ENCODE assay signal across 27 cellular contexts in the genomic region with DNA sequence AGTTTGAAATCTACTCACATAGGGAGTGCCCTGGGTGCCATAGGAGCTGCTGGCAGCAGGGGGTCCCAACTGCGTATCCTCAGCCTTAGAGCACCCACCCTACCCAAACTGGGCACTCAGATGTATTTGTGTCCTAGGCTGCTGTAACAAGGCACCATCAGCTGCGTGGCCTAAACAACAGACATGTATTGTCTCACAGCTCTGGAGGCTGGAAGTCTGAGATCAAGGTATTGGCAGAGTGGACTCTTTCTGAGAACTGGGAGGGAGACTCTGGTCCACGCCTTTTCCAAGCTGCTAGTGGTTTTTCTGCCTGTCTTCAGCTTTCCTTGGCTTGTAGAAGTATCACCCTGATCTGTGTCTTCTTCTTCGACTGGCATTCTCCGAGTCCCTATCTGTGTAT.
A peak's percentile ranks its signal among the peaks of the same experiment; 100 is the strongest.
DNase-seq lines count a peak whose midpoint lies in the region; ATAC-seq, FAIRE-seq and TF ChIP-seq lines count a peak whose summit lies in the region.
"Had no signal": no experiment of that assay in that cellular context is flagged by ENCODE, and none has a peak within 500 bp of the region (broad histone marks: within the 10 kb centered on the region; RNA-seq: fewer than 3 reads in every experiment).

No MANE protein-coding gene starts in this region.

- peak; percentile 33 for ATAC-seq in stimulated activated naive CD8-positive, alpha-beta T cell treated with anti-CD3 and anti-CD28 coated beads, Interleukin-15, amount 100 ng/mL, for 72 hours
- no peak for ATAC-seq in stimulated activated naive CD8-positive, alpha-beta T cell treated with anti-CD3 and anti-CD28 coated beads, Interleukin-15, Interleukin-2, amounts not matched to agents 100 U/mL and 50 U/mL, for 24 hours
- ATAC-seq: A549; activated CD8-positive, alpha-beta memory T cell treated with anti-CD3 and anti-CD28 coated beads, Interleukin-2, amount 10 ng/mL, durations not matched to agents 7 days and 5 days; natural killer cell; WTC11 had no signal

- intact Hi-C loops in kidney (cut with DNase I) (no loop called here), adrenal gland (cut with DNase I) (no loop called here)

- no peak for DNase-seq in stimulated activated naive CD8-positive, alpha-beta T cell treated with anti-CD3 and anti-CD28 coated beads, Interleukin-15, amount 100 ng/mL, for 72 hours
- DNase-seq in stimulated activated naive CD8-positive, alpha-beta T cell treated with anti-CD3 and anti-CD28 coated beads, Interleukin-15, Interleukin-2, amounts not matched to agents 100 U/mL and 50 U/mL, for 24 hours: no peak
- DNase-seq in kidney: peak; percentile 19
- DNase-seq in dermis blood vessel endothelial cell: no peak
- no peak for DNase-seq in NCI-H2081 treated with DMSO at 0.1 percent for 48 hours (lab: John Stamatoyannopoulos, UW)
- DNase-seq in adrenal gland: no peak
- no peak for DNase-seq in activated CD4-positive, alpha-beta T cell treated with anti-CD3 and anti-CD28 coated beads, Interleukin-2, amount 50 U/mL, for 4 hours
- DNase-seq: activated CD4-positive, alpha-beta T cell treated with anti-CD3 and anti-CD28 coated beads, Interleukin-2, amount 10 ng/mL, durations not matched to agents 7 days and 5 days; activated CD8-positive, alpha-beta memory T cell treated with anti-CD3 and anti-CD28 coated beads, Interleukin-2, amount 10 ng/mL, durations not matched to agents 7 days and 5 days; activated naive CD4-positive, alpha-beta T cell; activated T-cell treated with anti-CD3 and anti-CD28 coated beads, Interleukin-2, amount 50 U/mL, for 48 hours; CD8-positive, alpha-beta memory T cell; glutamatergic neuron; H7; natural killer cell; NCI-H2171 treated with DMSO at 0.1 percent for 48 hours; NCI-H510A treated with DMSO at 0.1 percent for 48 hours; SHP77 treated with DMSO at 0.1 percent for 48 hours; stimulated activated CD4-positive, alpha-beta T cell treated with anti-CD3 and anti-CD28 coated beads, Interleukin-12 subunit alpha, Interleukin-12 subunit beta, amount 100 ng/mL, for 4 hours; stimulated activated CD4-positive, alpha-beta T cell treated with anti-CD3 and anti-CD28 coated beads, Interleukin-4, amount 100 ng/mL, for 1 hour had no signal

- TF ChIP-seq CTCF in kidney (IDR thresholded peaks at IDR 0.05; ENCODE audit: borderline replicate concordance, extremely low read depth, insufficient read depth) (no peak), adrenal gland (IDR thresholded peaks at IDR 0.05) (no peak)

- no peak overlapping the region for H3K27ac Mint-ChIP-seq in stimulated activated naive CD8-positive, alpha-beta T cell treated with anti-CD3 and anti-CD28 coated beads, Interleukin-15, amount 100 ng/mL, for 72 hours
- H3K27ac Mint-ChIP-seq: activated CD4-positive, alpha-beta T cell treated with anti-CD3 and anti-CD28 coated beads, Interleukin-2, amount 10 ng/mL, durations not matched to agents 7 days and 5 days; activated CD8-positive, alpha-beta memory T cell treated with anti-CD3 and anti-CD28 coated beads, Interleukin-2, amount 10 ng/mL, durations not matched to agents 7 days and 5 days; B cell; CD8-positive, alpha-beta memory T cell; natural killer cell; WTC11 had no signal

- FAIRE-seq in kidney (lab: Jason Lieb, UNC): no peak
- FAIRE-seq: A549, GM12891 had no signal

- H3K9me3 ChIP-seq in kidney (ENCODE audit: control insufficient read depth in 1 of 2, low read length in 2 of 2) (no peaks in the 10 kb centered on the region), adrenal gland (replicated peaks in 1 of 3) (no peaks in the 10 kb centered on the region)
- H3K9me3 ChIP-seq: A549, testis had no signal

- H3K4me3 ChIP-seq in kidney (ENCODE audit: low read length in 2 of 2) (no peak overlapping the region), rectal smooth muscle tissue (ENCODE audit: low read length) (no peak overlapping the region), adrenal gland (no peak overlapping the region)
- H3K4me3 ChIP-seq: A549, testis had no signal

- H3K9ac ChIP-seq in kidney (ENCODE audit: low read length in 2 of 2) (no peak overlapping the region), rectal smooth muscle tissue (ENCODE audit: low read length) (no peak overlapping the region)

- no peaks in the 10 kb centered on the region for H3K4me1 ChIP-seq in kidney (ENCODE audit: control insufficient read depth in 1 of 2, insufficient read depth in 1 of 2, low read depth in 1 of 2, low read length in 2 of 2)
- H3K4me1 ChIP-seq in rectal smooth muscle tissue (ENCODE audit: control insufficient read depth, insufficient read depth, low read length): no peaks in the 10 kb centered on the region
- no peaks in the 10 kb centered on the region for H3K4me1 ChIP-seq in adrenal gland (replicated peaks in 1 of 2)
- H3K4me1 ChIP-seq: A549, testis had no signal

- H3K9me3 Mint-ChIP-seq in stimulated activated naive CD8-positive, alpha-beta T cell treated with anti-CD3 and anti-CD28 coated beads, Interleukin-15, amount 100 ng/mL, for 72 hours: no peaks in the 10 kb centered on the region
- H3K9me3 Mint-ChIP-seq: activated CD4-positive, alpha-beta T cell treated with anti-CD3 and anti-CD28 coated beads, Interleukin-2, amount 10 ng/mL, durations not matched to agents 7 days and 5 days; brain; CD8-positive, alpha-beta memory T cell; WTC11 had no signal

- no peak for TF ChIP-seq POLR2A in adrenal gland (IDR thresholded peaks at IDR 0.05)

- H3K27me3 ChIP-seq in rectal smooth muscle tissue (ENCODE audit: control insufficient read depth, insufficient read depth, low read length) (no peaks in the 10 kb centered on the region), adrenal gland (no peaks in the 10 kb centered on the region)
- H3K27me3 ChIP-seq: testis had no signal

- H3K27me3 Mint-ChIP-seq in stimulated activated naive CD8-positive, alpha-beta T cell treated with anti-CD3 and anti-CD28 coated beads, Interleukin-15, amount 100 ng/mL, for 72 hours: peaks cover 2% of the 10 kb centered on the region
- H3K27me3 Mint-ChIP-seq: activated CD8-positive, alpha-beta memory T cell treated with anti-CD3 and anti-CD28 coated beads, Interleukin-2, amount 10 ng/mL, durations not matched to agents 7 days and 5 days; brain had no signal

- H3K4me1 Mint-ChIP-seq in stimulated activated naive CD8-positive, alpha-beta T cell treated with anti-CD3 and anti-CD28 coated beads, Interleukin-15, amount 100 ng/mL, for 72 hours: no peaks in the 10 kb centered on the region
- H3K4me1 Mint-ChIP-seq: activated CD4-positive, alpha-beta T cell treated with anti-CD3 and anti-CD28 coated beads, Interleukin-2, amount 10 ng/mL, durations not matched to agents 7 days and 5 days; activated CD8-positive, alpha-beta memory T cell treated with anti-CD3 and anti-CD28 coated beads, Interleukin-2, amount 10 ng/mL, durations not matched to agents 7 days and 5 days; B cell; natural killer cell; WTC11 had no signal

- no peaks in the 10 kb centered on the region for H3K36me3 ChIP-seq in kidney (ENCODE audit: control insufficient read depth in 1 of 2, insufficient read depth in 2 of 2, low read length in 2 of 2)
- H3K36me3 ChIP-seq in rectal smooth muscle tissue (ENCODE audit: control insufficient read depth, insufficient read depth, low read length): no peaks in the 10 kb centered on the region
- no peaks in the 10 kb centered on the region for H3K36me3 ChIP-seq in adrenal gland (replicated peaks in 1 of 2)

- WGBS in adrenal gland, 4 donors: 77 to 93% (median 86%) methylated on average over 3 to 5 of the region's 5 CpGs

- H3K4me3 Mint-ChIP-seq in stimulated activated naive CD8-positive, alpha-beta T cell treated with anti-CD3 and anti-CD28 coated beads, Interleukin-15, amount 100 ng/mL, for 72 hours: no peak overlapping the region
- H3K4me3 Mint-ChIP-seq: activated CD4-positive, alpha-beta T cell treated with anti-CD3 and anti-CD28 coated beads, Interleukin-2, amount 10 ng/mL, durations not matched to agents 7 days and 5 days; activated CD8-positive, alpha-beta memory T cell treated with anti-CD3 and anti-CD28 coated beads, Interleukin-2, amount 10 ng/mL, durations not matched to agents 7 days and 5 days; B cell; brain; CD8-positive, alpha-beta memory T cell; natural killer cell; WTC11 had no signal

- H3K27ac ChIP-seq in kidney (ENCODE audit: low read depth in 2 of 2, low read length in 2 of 2): no peak overlapping the region
- peak overlapping the region; percentile 40 for H3K27ac ChIP-seq in rectal smooth muscle tissue (ENCODE audit: low read depth, low read length)
- H3K27ac ChIP-seq in adrenal gland: peak overlapping the region in 2 of 5 donors; percentile 26 to 29
- H3K27ac ChIP-seq: A549, testis had no signal
